In the genomic region with DNA sequence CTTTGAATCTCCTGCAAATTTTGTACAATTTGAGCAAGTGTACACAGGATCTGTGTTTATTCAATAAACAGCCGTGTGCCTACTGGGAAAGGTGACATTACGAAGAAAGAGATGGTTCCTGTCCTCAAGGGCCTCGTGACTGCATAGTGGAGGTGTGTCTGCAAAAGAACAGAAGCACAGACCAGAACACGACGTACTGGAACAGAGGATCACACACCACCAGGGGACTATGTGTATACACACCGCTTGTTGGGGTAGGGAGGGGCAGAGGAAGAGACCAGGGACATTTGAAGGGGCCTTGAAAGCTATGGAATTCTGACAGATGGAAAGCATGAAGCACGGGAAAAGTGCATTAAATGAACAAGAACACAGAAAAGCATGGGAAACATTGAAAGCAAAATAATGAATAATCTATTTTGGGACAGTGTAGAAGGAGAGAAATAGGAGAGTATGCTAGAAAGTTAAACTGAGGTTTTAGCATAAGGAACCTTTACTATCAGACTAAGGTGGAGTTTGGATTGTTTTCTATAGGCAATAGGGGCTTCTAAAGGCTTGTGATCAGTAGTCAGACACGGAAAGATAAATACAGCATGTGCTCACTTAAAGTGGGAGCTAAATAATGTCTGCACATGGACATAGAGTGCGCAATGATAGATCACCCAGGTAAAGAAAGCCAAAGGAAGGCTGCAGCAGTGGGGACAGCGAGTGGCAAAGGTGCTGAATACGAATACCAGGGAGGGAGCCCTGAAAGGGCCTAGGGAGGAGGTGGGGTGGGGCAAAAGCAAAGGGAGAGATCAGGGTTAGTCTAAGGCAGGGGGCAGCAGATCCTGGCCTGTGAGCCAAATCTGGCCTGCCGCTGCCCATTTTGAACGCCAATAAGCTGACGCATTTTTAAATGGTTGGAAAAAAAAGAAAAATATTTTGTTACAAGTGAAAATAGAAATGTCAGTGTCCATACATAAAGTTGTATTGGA, we compare ENCODE assay signal across 18 cellular contexts. TPM values are rescaled to one million over a fixed set of nuclear protein-coding genes. Genes with fewer than 3 reads are reported as not detected.
DNase-seq lines count a peak whose midpoint lies in the region; ATAC-seq, FAIRE-seq and TF ChIP-seq lines count a peak whose summit lies in the region.
"Had no signal": no experiment of that assay in that cellular context is flagged by ENCODE, and none has a peak within 500 bp of the region (broad histone marks: within the 10 kb centered on the region; RNA-seq: fewer than 3 reads in every experiment).

No MANE protein-coding gene starts in this region.

- no peaks in the 10 kb centered on the region for H3K9me3 Mint-ChIP-seq in H9
- H3K9me3 Mint-ChIP-seq: activated CD4-positive, alpha-beta memory T cell treated with anti-CD3 and anti-CD28 coated beads for 36 hours; nephron; stimulated activated naive B cell treated with anti-CD40 and anti-IgM and Interleukin-4, amounts not matched to agents 10 μg/mL and 1 μg/mL and 100 μg/mL, for 72 hours had no signal

- no peak overlapping the region for H2AK5ac ChIP-seq in H9 (ENCODE audit: insufficient read length, low read length)

- H3K4me1 Mint-ChIP-seq in H9, result peaks cover 6 to 7% of the 10 kb centered on the region in 2 experiments

- H4K20me1 ChIP-seq in H9 (ENCODE audit: control insufficient read depth, insufficient read depth, insufficient read length) (no peaks in the 10 kb centered on the region), HepG2 (ENCODE audit: insufficient read depth, low read length) (no peaks in the 10 kb centered on the region; the same call in 1 of the 2 replicates)

- H3K9me3 ChIP-seq in H9 (ENCODE audit: control insufficient read depth, low read depth, low read length) (no peaks in the 10 kb centered on the region), body of pancreas (no peaks in the 10 kb centered on the region), HepG2 (ENCODE audit: low read length) (no peaks in the 10 kb centered on the region), small intestine (ENCODE audit: control insufficient read depth, low read depth) (no peaks in the 10 kb centered on the region)

- no peak overlapping the region for H3K56ac ChIP-seq in H9 (ENCODE audit: insufficient read length, low read depth, low read length)

- H3K4ac ChIP-seq in H9 (ENCODE audit: low read depth, low read length), result no peak overlapping the region

- WGBS in H9 (ENCODE audit: extremely low coverage, insufficient read length, low lambda C conversion rate), result no CpG with 5 or more reads among the region's 14 CpGs
- WGBS in body of pancreas, 2 donors, result 50 to 53% methylated on average over 14 of the region's 14 CpGs
- 59% methylated on average over 14 of the region's 14 CpGs for WGBS in HepG2 (ENCODE audit: low lambda C conversion rate)
- 71 to 73% (median 73%) methylated on average over 14 of the region's 14 CpGs for WGBS in small intestine, 3 donors

- H3K23ac ChIP-seq in H9 (ENCODE audit: insufficient read length, low read depth, low read length), result no peak overlapping the region

- H3K36me3 ChIP-seq in body of pancreas (replicated peaks in 1 of 2; ENCODE audit: insufficient read depth in 1 of 2, low read depth in 2 of 2), result no peaks in the 10 kb centered on the region
- H3K36me3 ChIP-seq in HepG2 (replicated peaks in 1 of 2; ENCODE audit: control insufficient read depth in 1 of 2, insufficient read depth in 2 of 2, low read length in 2 of 2), result no peaks in the 10 kb centered on the region
- no peaks in the 10 kb centered on the region for H3K36me3 ChIP-seq in small intestine (ENCODE audit: control insufficient read depth in 2 of 2, insufficient read depth in 2 of 2, low read length in 2 of 2)

- no peaks in the 10 kb centered on the region for H3K36me3 Mint-ChIP-seq in H9 (ENCODE audit: insufficient read depth in 1 of 3, low read depth in 3 of 3)
- H3K36me3 Mint-ChIP-seq: activated CD4-positive, alpha-beta memory T cell treated with anti-CD3 and anti-CD28 coated beads for 36 hours; stimulated activated naive B cell treated with anti-CD40 and anti-IgM and Interleukin-4, amounts not matched to agents 10 μg/mL and 1 μg/mL and 100 μg/mL, for 72 hours had no signal

- 0 out of 2 replicates have a peak overlapping the region, but pooled peaks have one; percentile 16 for H2BK15ac ChIP-seq in H9 (ENCODE audit: low read depth, low read length)

- intact Hi-C loops in body of pancreas (cut with DNase I) (no loop called here), HepG2 (cut with micrococcal nuclease; ENCODE audit: unreplicated experiment) (no loop called here)

- TF ChIP-seq RAD21 in HepG2 (CRISPR knock-in tag; IDR thresholded peaks at IDR 0.05), result no peak

- no peak overlapping the region for H4K5ac ChIP-seq in H9 (ENCODE audit: insufficient read length, low read depth, low read length)

- no peak overlapping the region for H3K14ac ChIP-seq in H9 (ENCODE audit: insufficient read depth, low read length)

- no peak for TF ChIP-seq POLR2A in body of pancreas (IDR thresholded peaks at IDR 0.05)
- TF ChIP-seq POLR2A in HepG2 (IDR thresholded peaks at IDR 0.05; ENCODE audit: insufficient read depth in 1 of 2, low read depth in 2 of 2, low read length in 2 of 2), result no peak

- H3T11ph ChIP-seq in H9 (ENCODE audit: low read length), result no peak overlapping the region

- H2BK120ac ChIP-seq in H9 (ENCODE audit: low read depth, low read length, poor library complexity, severe bottlenecking), result no peak overlapping the region

- DNase-seq in H9, result peak; percentile 41
- peak; percentile 43 to 80 (median 72) for DNase-seq in body of pancreas
- DNase-seq in HepG2 (ENCODE audit: low spot score), result peak; percentile 25
- peak; percentile 19 for DNase-seq in small intestine
- no peak for DNase-seq in retina
- DNase-seq in stimulated activated CD4-positive, alpha-beta T cell treated with anti-CD3 and anti-CD28 coated beads, Interleukin-4, amount 100 ng/mL, for 4 hours, result no peak
- DNase-seq: amygdala; C1 segment of cervical spinal cord; IMR-90; NCI-H1092; NK-92 treated with Interleukin-12 subunit alpha and Interleukin-12 subunit beta, amount 100 ng/mL, for 24 hours; stimulated activated naive B cell treated with anti-CD40 and anti-IgM and Interleukin-4, amounts not matched to agents 10 μg/mL and 1 μg/mL and 100 μg/mL, for 72 hours had no signal

- POLR2A ChIA-PET in HepG2 (lab: Yijun Ruan, JAX), result interaction anchor here (1.4 kb wide), 1 partner anchor 11 kb away, joined by 6 read pairs; a partner anchor contains a TSS

- H3K27me3 ChIP-seq in H9 (ENCODE audit: insufficient read depth, low read length) (no peaks in the 10 kb centered on the region), body of pancreas (no peaks in the 10 kb centered on the region), HepG2 (ENCODE audit: control insufficient read depth in 1 of 2, insufficient read depth in 2 of 2, low read length in 2 of 2) (no peaks in the 10 kb centered on the region), small intestine (ENCODE audit: control insufficient read depth in 2 of 2, insufficient read depth in 2 of 2, low read length in 2 of 2) (no peaks in the 10 kb centered on the region)

- H2AFZ ChIP-seq in H9 (ENCODE audit: low read length) (no peak overlapping the region), HepG2 (ENCODE audit: low read length) (no peak overlapping the region)

- no peaks in the 10 kb centered on the region for H3K23me2 ChIP-seq in H9 (ENCODE audit: insufficient read length, low read depth, low read length, poor library complexity, severe bottlenecking)

- ATAC-seq in body of pancreas (peak; percentile 84), HepG2 (peak; percentile 91), HG02610 (IDR thresholded peaks at IDR 0.05; ENCODE audit: unreplicated experiment) (no peak), GM21619 (IDR thresholded peaks at IDR 0.05; ENCODE audit: unreplicated experiment) (no peak)

- CTCF ChIA-PET in HepG2 (lab: Yijun Ruan, JAX; ENCODE audit: low intra/inter-chr PET ratio, low total read pairs), result no interaction called here

- H4K91ac ChIP-seq in H9 (ENCODE audit: insufficient read length, low read depth, low read length), result no peak overlapping the region

- H3K9ac ChIP-seq in H9 (ENCODE audit: extremely low read depth, insufficient read length, low read length), result no peak overlapping the region
- H3K9ac ChIP-seq in HepG2 (ENCODE audit: insufficient read depth, low read depth, low read length), result no peak overlapping the region

- FAIRE-seq in HepG2 (lab: Jason Lieb, UNC) (no peak), small intestine (lab: Jason Lieb, UNC) (no peak)
- FAIRE-seq: TTC549 had no signal

- H4K8ac ChIP-seq in H9 (replicated peaks; ENCODE audit: insufficient read length, low read depth, low read length), result no peak overlapping the region

- no peak overlapping the region for H2BK12ac ChIP-seq in H9 (ENCODE audit: insufficient read length, low read depth, low read length)

- H3K79me2 ChIP-seq in H9 (ENCODE audit: insufficient read depth, low read length) (no peaks in the 10 kb centered on the region; the same call in 1 of the 2 replicates), HepG2 (ENCODE audit: insufficient read depth, low read length) (peaks cover 84% of the 10 kb centered on the region)

- no peak overlapping the region for H3K27ac Mint-ChIP-seq in H9
- H3K27ac Mint-ChIP-seq: activated CD4-positive, alpha-beta memory T cell treated with anti-CD3 and anti-CD28 coated beads for 36 hours; nephron; stimulated activated naive B cell treated with anti-CD40 and anti-IgM and Interleukin-4, amounts not matched to agents 10 μg/mL and 1 μg/mL and 100 μg/mL, for 72 hours had no signal

- in situ Hi-C loops in HepG2 (cut with HindIII; ENCODE audit: extremely low pct_ligation_motif_present, low pct_unique_long_range_greater_than_20kb), result no loop called here

- H3K18ac ChIP-seq in H9 (ENCODE audit: insufficient read length, low read depth, low read length), result no peak overlapping the region

- H3K27me3 Mint-ChIP-seq in H9 (ENCODE audit: low read depth), result no peaks in the 10 kb centered on the region
- H3K27me3 Mint-ChIP-seq: activated CD4-positive, alpha-beta memory T cell treated with anti-CD3 and anti-CD28 coated beads for 36 hours; stimulated activated naive B cell treated with anti-CD40 and anti-IgM and Interleukin-4, amounts not matched to agents 10 μg/mL and 1 μg/mL and 100 μg/mL, for 72 hours had no signal

- no peak; the same call in 2 of the 3 replicates for TF ChIP-seq CTCF in H9 (conservative IDR thresholded peaks at IDR 0.05)
- peak in 3 of 7 experiments; percentile 6 to 32 (median 30) for TF ChIP-seq CTCF in body of pancreas (IDR thresholded peaks at IDR 0.05)
- TF ChIP-seq CTCF in HepG2 (CRISPR knock-in tag; IDR thresholded peaks at IDR 0.05), result peak; percentile 13; the same call in 1 of the 2 replicates

- TF ChIP-seq EP300 in HepG2 (IDR thresholded peaks at IDR 0.05; ENCODE audit: low read depth in 2 of 2, low read length in 2 of 2) (no peak), HepG2 (CRISPR knock-in tag; IDR thresholded peaks at IDR 0.05; ENCODE audit: borderline replicate concordance) (no peak)

- H2BK5ac ChIP-seq in H9 (ENCODE audit: insufficient read length, low read length), result no peak overlapping the region

- H3K79me1 ChIP-seq in H9 (ENCODE audit: insufficient read depth, low read depth, low read length, poor library complexity, severe bottlenecking), result no peaks in the 10 kb centered on the region

- no TSS peak for BruUV-seq in HepG2 (replicated peaks; lab: Mats Ljungman, UMichigan)

- H3K27ac ChIP-seq in H9 (ENCODE audit: insufficient read length, low read depth, low read length) (no peak overlapping the region), body of pancreas (peak overlapping the region; percentile 44 to 52 (median 49)), HepG2 (ENCODE audit: extremely low read length, insufficient read depth, low read length) (no peak overlapping the region), small intestine (ENCODE audit: low read depth in 1 of 2, low read length in 1 of 2) (no peak overlapping the region)

- H3K4me3 ChIP-seq in body of pancreas, result no peak overlapping the region
- H3K4me3 ChIP-seq in HepG2 (replicated peaks in 1 of 3; ENCODE audit: insufficient read depth in 1 of 3, low read depth in 2 of 3, low read length in 3 of 3), result no peak overlapping the region
- H3K4me3 ChIP-seq in small intestine (ENCODE audit: low read depth in 1 of 2, low read length in 2 of 2), result no peak overlapping the region
- H3K4me3 ChIP-seq: coronary artery had no signal

- H3K4me1 ChIP-seq in H9 (ENCODE audit: insufficient read depth, low read length) (peaks cover 10% of the 10 kb centered on the region), body of pancreas (peaks cover 80% of the 10 kb centered on the region), HepG2 (ENCODE audit: insufficient read depth, low read length) (peaks cover 66% of the 10 kb centered on the region), small intestine (ENCODE audit: control insufficient read depth in 2 of 2, insufficient read depth in 1 of 2, low read depth in 1 of 2, low read length in 1 of 2) (peaks cover 7 to 29% of the 10 kb centered on the region in 2 donors)

- no peak overlapping the region for H3K4me3 Mint-ChIP-seq in H9
- H3K4me3 Mint-ChIP-seq: activated CD4-positive, alpha-beta memory T cell treated with anti-CD3 and anti-CD28 coated beads for 36 hours; nephron; stimulated activated naive B cell treated with anti-CD40 and anti-IgM and Interleukin-4, amounts not matched to agents 10 μg/mL and 1 μg/mL and 100 μg/mL, for 72 hours had no signal

- H3K4me2 ChIP-seq in H9 (ENCODE audit: insufficient read depth, insufficient read length, low read length), result no peak overlapping the region
- no peak overlapping the region for H3K4me2 ChIP-seq in HepG2 (ENCODE audit: low read depth, low read length)

- H2BK20ac ChIP-seq in H9 (ENCODE audit: low read depth, low read length, poor library complexity, severe bottlenecking), result no peak overlapping the region

RNA-seq across cellular contexts. Expression of a gene that starts 11.0 kb away (rescaled TPM):
- total RNA-seq in H9 (2021) (11.0 and 12.8 TPM in 2 replicates), body of pancreas (100 to 1,000 TPM; 106 to 136 TPM), HepG2 (2016; rRNA removed; fragmentation: Illumina TruSeq; extraction: Trizol) (42.4 and 56.1 TPM in 2 replicates)
- 2.9 and 4.1 TPM in 2 replicates for total RNA-seq in HepG2 (2016; cell fraction: cytosol; rRNA removed; fragmentation: Illumina TruSeq; extraction: Trizol; ENCODE audit: low read depth)
- total RNA-seq in HepG2 (2016; cell fraction: insoluble cytoplasmic fraction; rRNA removed; fragmentation: Illumina TruSeq; extraction: Trizol), result 41.5 and 53.4 TPM in 2 replicates
- 15.3 and 15.6 TPM in 2 replicates for total RNA-seq in HepG2 (2016; cell fraction: membrane; rRNA removed; fragmentation: Illumina TruSeq; extraction: Trizol)
- 33.8 and 39.0 TPM in 2 replicates for total RNA-seq in HepG2 (2016; cell fraction: nucleus; rRNA removed; fragmentation: Illumina TruSeq; extraction: Trizol)
- polyA plus RNA-seq in HepG2 (2011; rRNA removed) (23.9 and 24.5 TPM in 2 replicates), small intestine (10 to 100 TPM; 29.4 to 33.3 (median 31.9) TPM)
- 18.5 and 23.4 TPM in 2 replicates for polyA plus RNA-seq in HepG2 (2011; cell fraction: cytosol; rRNA removed)
- 36.4 and 45.4 TPM in 2 replicates for polyA plus RNA-seq in HepG2 (2011; cell fraction: nucleus; rRNA removed)
- 29.6 and 32.4 TPM in 2 replicates for polyA plus RNA-seq in HepG2 (2012)
- polyA plus RNA-seq in HepG2 (2016; cell fraction: cytosol; fragmentation: Illumina TruSeq; extraction: Trizol; ENCODE audit: low read depth), result 1.1 and 1.5 TPM in 2 replicates
- 43.4 and 45.7 TPM in 2 replicates for polyA plus RNA-seq in HepG2 (2016; cell fraction: insoluble cytoplasmic fraction; fragmentation: Illumina TruSeq; extraction: Trizol; ENCODE audit: low read depth)
- polyA plus RNA-seq in HepG2 (2016; cell fraction: membrane; fragmentation: Illumina TruSeq; extraction: Trizol; ENCODE audit: low read depth), result 6.5 and 6.8 TPM in 2 replicates
- polyA plus RNA-seq in HepG2 (2016; cell fraction: nucleus; fragmentation: Illumina TruSeq; extraction: Trizol; ENCODE audit: insufficient read depth, low read depth), result 26.3 and 30.9 TPM in 2 replicates
- polyA minus RNA-seq in HepG2 (2011; rRNA and poly(A)+ RNA removed; ENCODE audit: low replicate concordance), result 45.7 and 51.7 TPM in 2 replicates
- 37.3 and 37.5 TPM in 2 replicates for polyA minus RNA-seq in HepG2 (2011; cell fraction: cytosol; rRNA and poly(A)+ RNA removed)
- polyA minus RNA-seq in HepG2 (2011; cell fraction: nucleus; rRNA and poly(A)+ RNA removed), result 70.8 and 76.0 TPM in 2 replicates

Comparison
In these comparisons a context has a peak if more than half of its experiments do, and no peak if none do; other contexts are left out.
1. DNase-seq: peak in H9 (single experiment), body of pancreas (4 of 4), HepG2 (single experiment) and small intestine (single experiment); none in retina (single experiment) and stimulated activated CD4-positive, alpha-beta T cell treated with anti-CD3 and anti-CD28 coated beads, Interleukin-4, amount 100 ng/mL, for 4 hours (0 of 2).
2. H3K27ac ChIP-seq: peak in body of pancreas (4 of 4); none in H9 (single experiment), HepG2 (single experiment) and small intestine (0 of 2).
3. ATAC-seq: peak in body of pancreas (single experiment) and HepG2 (single experiment); none in HG02610 (single experiment) and GM21619 (single experiment).